In genomic region chr2:47195149-47195548, GRCh38 we compare ENCODE assay signal across 15 cellular contexts. TPM values are rescaled to one million over a fixed set of nuclear protein-coding genes. Genes with fewer than 3 reads are reported as not detected.
A peak's percentile ranks its signal among the peaks of the same experiment; 100 is the strongest.
DNase-seq lines count a peak whose midpoint lies in the region; ATAC-seq and TF ChIP-seq lines count a peak whose summit lies in the region.
"Had no signal": no experiment of that assay in that cellular context is flagged by ENCODE, and none has a peak within 500 bp of the region (broad histone marks: within the 10 kb centered on the region; RNA-seq: fewer than 3 reads in every experiment).

No MANE protein-coding gene starts in this region.

- H3K27me3 Mint-ChIP-seq in activated T-cell treated with anti-CD3 and anti-CD28 coated beads, Interleukin-2, amount 50 U/mL, for 72 hours (ENCODE audit: low read depth) = peaks cover 20% of the 10 kb centered on the region

- no peaks in the 10 kb centered on the region for H3K9me3 Mint-ChIP-seq in activated T-cell treated with anti-CD3 and anti-CD28 coated beads, Interleukin-2, amount 50 U/mL, for 72 hours

- ATAC-seq in activated T-cell treated with anti-CD3 and anti-CD28 coated beads, Interleukin-2, amount 50 U/mL, for 72 hours (replicated peaks in 1 of 2) = peak; percentile 68 to 74
- ATAC-seq: pancreas had no signal

- no peaks in the 10 kb centered on the region for H3K4me1 Mint-ChIP-seq in activated T-cell treated with anti-CD3 and anti-CD28 coated beads, Interleukin-2, amount 50 U/mL, for 72 hours (ENCODE audit: low read depth)
- H3K4me1 Mint-ChIP-seq: IgD-negative memory B cell had no signal

- intact Hi-C loops in posterior cingulate gyrus (cut with DNase I) = no loop called here

- no peaks in the 10 kb centered on the region for H3K27me3 ChIP-seq in smooth muscle cell (ENCODE audit: low read depth)
- H3K27me3 ChIP-seq: pancreas, vagina had no signal

- H3K4me3 ChIP-seq in fibroblast of pulmonary artery (replicated peaks; ENCODE audit: low read depth, low read length) (no peak overlapping the region), smooth muscle cell (no peak overlapping the region)
- H3K4me3 ChIP-seq: pancreas, vagina had no signal

- H3K36me3 Mint-ChIP-seq in activated T-cell treated with anti-CD3 and anti-CD28 coated beads, Interleukin-2, amount 50 U/mL, for 72 hours (ENCODE audit: insufficient read depth in 2 of 2) = no peaks in the 10 kb centered on the region
- H3K36me3 Mint-ChIP-seq: IgD-negative memory B cell had no signal

- no peaks in the 10 kb centered on the region for H3K9me3 ChIP-seq in smooth muscle cell (replicated peaks; ENCODE audit: low read depth)
- H3K9me3 ChIP-seq: pancreas, vagina had no signal

- peak overlapping the region; percentile 85 for H3K27ac ChIP-seq in smooth muscle cell (ENCODE audit: low read depth)
- H3K27ac ChIP-seq: pancreas, vagina had no signal

- POLR2A ChIA-PET in HEK293T (lab: Yijun Ruan, JAX) = interaction anchor here (1.3 to 2.5 kb wide), 2 partner anchors 10 to 13 kb away, joined by 4 to 5 read pairs; no protein-coding TSS in a partner anchor

- no peaks in the 10 kb centered on the region for H3K36me3 ChIP-seq in smooth muscle cell (ENCODE audit: low read depth)
- H3K36me3 ChIP-seq: pancreas, vagina had no signal

- DNase-seq in activated T-cell treated with anti-CD3 and anti-CD28 coated beads, Interleukin-2, amount 50 U/mL, for 72 hours = no peak
- DNase-seq in activated T-cell treated with anti-CD3 and anti-CD28 coated beads, Interleukin-2, amount 50 U/mL, for 48 hours = no peak
- DNase-seq in SW480 (ENCODE audit: low spot score) (peak; percentile 69), fibroblast of pulmonary artery (ENCODE audit: low read depth) (peak; percentile 53), smooth muscle cell (lab: John Stamatoyannopoulos, UW; ENCODE audit: unreplicated experiment) (no peak), NCI-H2081 (lab: John Stamatoyannopoulos, UW) (no peak), posterior cingulate gyrus (no peak), HEK293T (ENCODE audit: extremely low spot score) (no peak)
- DNase-seq: activated CD4-positive, CD25-positive, alpha-beta regulatory T cell; activated T-cell treated with anti-CD3 and anti-CD28 coated beads for 4 hours; mesendoderm; NCI-H187; pancreas had no signal

- no peaks in the 10 kb centered on the region for H4K20me1 ChIP-seq in smooth muscle cell (ENCODE audit: low read depth)

- 75% methylated on average over 3 of the region's 3 CpGs for WGBS in smooth muscle cell (ENCODE audit: low lambda C conversion rate)

- H3K4me1 ChIP-seq in smooth muscle cell (ENCODE audit: low read depth) = peaks cover 62% of the 10 kb centered on the region
- H3K4me1 ChIP-seq: pancreas, vagina had no signal

- peak overlapping the region; percentile 18 for H3K4me2 ChIP-seq in smooth muscle cell

- H3K79me2 ChIP-seq in smooth muscle cell (ENCODE audit: low read depth) = no peaks in the 10 kb centered on the region

- no peak overlapping the region for H3K9ac ChIP-seq in smooth muscle cell (ENCODE audit: low read depth)

- peaks cover 40% of the 10 kb centered on the region for H3F3A ChIP-seq in smooth muscle cell (ENCODE audit: low read depth)

- H2AFZ ChIP-seq in smooth muscle cell (ENCODE audit: low read depth) = no peak overlapping the region

- H3K27ac Mint-ChIP-seq in activated T-cell treated with anti-CD3 and anti-CD28 coated beads, Interleukin-2, amount 50 U/mL, for 72 hours = no peak overlapping the region
- H3K27ac Mint-ChIP-seq: IgD-negative memory B cell had no signal

- CTCF ChIA-PET in HEK293T (lab: Yijun Ruan, JAX) = interaction anchor here (0.6 to 0.8 kb wide), 2 partner anchors 17 to 119 kb away, joined by 3 read pairs; no protein-coding TSS in a partner anchor

- H3K4me3 Mint-ChIP-seq in activated T-cell treated with anti-CD3 and anti-CD28 coated beads, Interleukin-2, amount 50 U/mL, for 72 hours = no peak overlapping the region
- H3K4me3 Mint-ChIP-seq: IgD-negative memory B cell had no signal

- TF ChIP-seq CTCF in fibroblast of pulmonary artery (IDR thresholded peaks at IDR 0.05; ENCODE audit: low read length, missing control alignments) (no peak), smooth muscle cell (IDR thresholded peaks at IDR 0.05; ENCODE audit: borderline replicate concordance, insufficient read depth, poor library complexity, severe bottlenecking) (no peak)

TF ChIP-seq in HEK293T, 16 proteins besides CTCF, POLR2A, EP300 and RAD21:
- TF ChIP-seq NFRKB (IDR thresholded peaks at IDR 0.05) (no peak), SP1 (IDR thresholded peaks at IDR 0.05) (no peak), ZNF384 (IDR thresholded peaks at IDR 0.05) (no peak), ARNT (IDR thresholded peaks at IDR 0.05) (no peak), SUZ12 (IDR thresholded peaks at IDR 0.05) (no peak)

RNA-seq across cellular contexts. Expression of gene CALM2, which starts 18.8 kb away (rescaled TPM):
- total RNA-seq in activated T-cell treated with anti-CD3 and anti-CD28 coated beads, Interleukin-2, amount 50 U/mL, for 72 hours = 100 to 1,000 TPM; 272 to 296 TPM
- 937 and 981 TPM in 2 replicates for total RNA-seq in smooth muscle cell
- 930 and 1,035 TPM in 2 replicates for polyA plus RNA-seq in smooth muscle cell

RNA-seq across cellular contexts. Expression of gene STPG4, which starts 40.0 kb away (rescaled TPM):
- total RNA-seq in activated T-cell treated with anti-CD3 and anti-CD28 coated beads, Interleukin-2, amount 50 U/mL, for 72 hours = not detected
- 0.36 and 0.54 TPM in 2 replicates for total RNA-seq in smooth muscle cell
- polyA plus RNA-seq in smooth muscle cell = 1.9 TPM in 1 of 2 replicates, not detected in the other
- total RNA-seq: pancreas had no signal
- polyA plus RNA-seq: IgD-negative memory B cell, pancreas had no signal

Comparison
In these comparisons a context has a peak if more than half of its experiments do, and no peak if none do; other contexts are left out.
1. DNase-seq: peak in SW480 (single experiment) and fibroblast of pulmonary artery (single experiment); none in activated T-cell treated with anti-CD3 and anti-CD28 coated beads, Interleukin-2, amount 50 U/mL, for 72 hours (0 of 2), activated T-cell treated with anti-CD3 and anti-CD28 coated beads, Interleukin-2, amount 50 U/mL, for 48 hours (0 of 2), smooth muscle cell (single experiment), NCI-H2081 (0 of 2), posterior cingulate gyrus (0 of 10) and HEK293T (single experiment).